Comparison of ENCODE assay signal across 8 cellular contexts in genomic region chr17:80454557-80455327, GRCh38. TPM values are rescaled to one million over a fixed set of nuclear protein-coding genes. Genes with fewer than 3 reads are reported as not detected.
DNase-seq lines count a peak whose midpoint lies in the region; ATAC-seq and TF ChIP-seq lines count a peak whose summit lies in the region.

No MANE protein-coding gene starts in this region.

- WGBS in testis, 2 donors: 1% methylated on average over 65 of the region's 87 CpGs; no CpG with 5 or more reads in 1 of the 2 donors

- H3K9me3 Mint-ChIP-seq in activated naive CD4-positive, alpha-beta T cell treated with anti-CD3 and anti-CD28 coated beads, Interleukin-2, amount 50 U/mL, for 72 hours: no peaks in the 10 kb centered on the region

- intact Hi-C loops in testis (cut with DNase I; ENCODE audit: low total_unique reads): no loop called here

- H3K27ac Mint-ChIP-seq in activated naive CD4-positive, alpha-beta T cell treated with anti-CD3 and anti-CD28 coated beads, Interleukin-2, amount 50 U/mL, for 72 hours: peak overlapping the region; percentile 99

- peak; percentile 89 for DNase-seq in NCI-H1048 (lab: John Stamatoyannopoulos, UW)
- peak; percentile 44 for DNase-seq in SK-N-MC (ENCODE audit: low read depth, low spot score)
- DNase-seq in activated naive CD4-positive, alpha-beta T cell treated with anti-CD3 and anti-CD28 coated beads, Interleukin-2, amount 50 U/mL, for 72 hours (ENCODE audit: low spot score in 2 of 2): peak; percentile 96 to 97
- peak; percentile 97 for DNase-seq in glomerular visceral epithelial cell (ENCODE audit: extremely low spot score)
- DNase-seq in omental fat pad (ENCODE audit: low spot score): peak; percentile 73
- DNase-seq in testis: peak; percentile 98

- peaks cover 29% of the 10 kb centered on the region for H3K4me1 ChIP-seq in testis

- ATAC-seq in HG02588 (IDR thresholded peaks at IDR 0.05; ENCODE audit: unreplicated experiment) (peak; percentile 81), omental fat pad (ENCODE audit: low FRiP score) (peak; percentile 92)
- peak; percentile 94 to 95 for ATAC-seq in activated naive CD4-positive, alpha-beta T cell treated with anti-CD3 and anti-CD28 coated beads, Interleukin-2, amount 50 U/mL, for 72 hours

- H3K36me3 Mint-ChIP-seq in activated naive CD4-positive, alpha-beta T cell treated with anti-CD3 and anti-CD28 coated beads, Interleukin-2, amount 50 U/mL, for 72 hours: peaks cover 8 to 9% of the 10 kb centered on the region in 2 donors

- H3K9me3 ChIP-seq in SK-N-MC (ENCODE audit: low read depth, low read length) (no peaks in the 10 kb centered on the region), testis (no peaks in the 10 kb centered on the region)

- H3K27ac ChIP-seq in SK-N-MC (peak overlapping the region; percentile 79), testis (peak overlapping the region; percentile 94 to 98)

- TF ChIP-seq POLR2A in testis (IDR thresholded peaks at IDR 0.05): peak; percentile 44

- no peaks in the 10 kb centered on the region for H3K36me3 ChIP-seq in SK-N-MC (ENCODE audit: insufficient read depth, low read length)
- no peaks in the 10 kb centered on the region for H3K36me3 ChIP-seq in testis (ENCODE audit: low read depth, missing control alignments)

- TF ChIP-seq CTCF in omental fat pad (IDR thresholded peaks at IDR 0.05) (no peak), testis (IDR thresholded peaks at IDR 0.05) (no peak)

- peak overlapping the region; percentile 88 for H3K4me3 ChIP-seq in GM08714 (ENCODE audit: low read length)
- H3K4me3 ChIP-seq in SK-N-MC: peak overlapping the region; percentile 94
- peak overlapping the region; percentile 81 to 84 for H3K4me3 ChIP-seq in testis

- H3K9ac ChIP-seq in SK-N-MC (ENCODE audit: insufficient read length): peak overlapping the region; percentile 99

- H3K27me3 ChIP-seq in testis: no peaks in the 10 kb centered on the region

RNA-seq across cellular contexts. Expression of gene NPTX1, which starts 21.7 kb away (rescaled TPM):
- total RNA-seq in activated naive CD4-positive, alpha-beta T cell treated with anti-CD3 and anti-CD28 coated beads, Interleukin-2, amount 50 U/mL, for 72 hours: 100 to 1,000 TPM in 1 of 2 donors, 10 to 100 TPM in 1; 23.0 to 135 TPM
- total RNA-seq in omental fat pad (under 1 TPM in 3 of 4 donors, not detected in 1; 0.16 to 0.96 (median 0.19) TPM), testis (1 to 10 TPM; 1.7 to 3.8 TPM)
- 3.7 TPM for polyA plus RNA-seq in testis (ENCODE audit: insufficient read depth, low read depth, low replicate concordance)

RNA-seq across cellular contexts. Expression of gene ENDOV, which starts 39.8 kb away (rescaled TPM):
- total RNA-seq in activated naive CD4-positive, alpha-beta T cell treated with anti-CD3 and anti-CD28 coated beads, Interleukin-2, amount 50 U/mL, for 72 hours: 10 to 100 TPM in 1 of 2 donors, 1 to 10 TPM in 1; 8.8 to 13.0 TPM
- total RNA-seq in omental fat pad (10 to 100 TPM in 1 of 4 donors, 1 to 10 TPM in 3; 6.9 to 16.6 (median 8.1) TPM), testis (10 to 100 TPM; 55.2 to 63.9 TPM)
- 41.4 TPM for polyA plus RNA-seq in testis (ENCODE audit: insufficient read depth, low read depth, low replicate concordance)

Comparison
In these comparisons a context has a peak if more than half of its experiments do, and no peak if none do; other contexts are left out.
1. Peak in every context shown above with its lines: DNase-seq, ATAC-seq, H3K4me3 ChIP-seq and H3K27ac ChIP-seq.
2. DNase-seq: peak in every context shown above with its lines; median percentile 98 in testis; 97 in glomerular visceral epithelial cell; 96 in activated naive CD4-positive, alpha-beta T cell treated with anti-CD3 and anti-CD28 coated beads, Interleukin-2, amount 50 U/mL, for 72 hours; 89 in NCI-H1048; 73 in omental fat pad; 44 in SK-N-MC.
3. RNA of gene NPTX1, which starts 21.7 kb away (total RNA-seq): 23.0 to 135 TPM in activated naive CD4-positive, alpha-beta T cell treated with anti-CD3 and anti-CD28 coated beads, Interleukin-2, amount 50 U/mL, for 72 hours; 1.7 to 3.8 TPM in testis and 0.16 to 0.96 TPM in omental fat pad; every median in the first group is over 4 times any median in the second.